In the genomic region with DNA sequence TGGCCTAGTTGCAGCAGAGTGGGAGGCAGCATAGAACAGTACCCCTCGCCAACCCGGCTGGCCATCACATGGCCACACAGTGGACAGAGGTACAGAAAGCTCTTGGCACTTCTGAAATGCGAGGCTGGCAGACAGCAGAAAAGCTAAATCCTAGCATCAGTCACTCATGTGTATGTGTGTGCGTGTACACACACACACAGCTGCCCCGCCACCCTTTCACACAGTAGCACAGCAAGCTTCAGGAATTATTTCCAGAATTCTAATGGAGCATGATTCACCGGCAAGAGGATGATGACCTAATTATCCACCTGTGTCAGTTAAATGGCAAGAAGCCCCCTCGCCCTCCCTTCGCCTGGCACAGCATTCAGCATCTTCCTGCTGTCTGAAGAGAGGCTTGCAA, we compare ENCODE assay signal across 21 cellular contexts.
"Had no signal": no experiment of that assay in that cellular context is flagged by ENCODE, and none has a peak within 500 bp of the region (broad histone marks: within the 10 kb centered on the region; RNA-seq: fewer than 3 reads in every experiment).

No MANE protein-coding gene starts in this region.

- ATAC-seq: activated CD4-positive, alpha-beta T cell treated with anti-CD3 and anti-CD28 coated beads for 36 hours; activated CD8-positive, alpha-beta memory T cell treated with anti-CD3 and anti-CD28 coated beads, Interleukin-2, amount 10 ng/mL, durations not matched to agents 7 days and 5 days; activated T-helper 17 cell treated with anti-CD3 and anti-CD28 coated beads, Interleukin-2, amount 50 U/mL, for 72 hours; body of pancreas; right lobe of liver; stimulated activated memory B cell treated with anti-CD40 and anti-IgM and Interleukin-4, amounts not matched to agents 10 μg/mL and 1 μg/mL and 100 μg/mL, for 72 hours; WTC11 had no signal

- H3K27me3 ChIP-seq: body of pancreas, colonic mucosa, neural progenitor cell, right lobe of liver had no signal

- H3K4me1 ChIP-seq: colonic mucosa, left ventricle myocardium inferior, prostate gland had no signal

- H3K36me3 ChIP-seq: colonic mucosa, left ventricle myocardium inferior, neural progenitor cell, prostate gland, right lobe of liver had no signal

- H3K27ac ChIP-seq: body of pancreas, colonic mucosa, left ventricle myocardium inferior, neural progenitor cell, prostate gland, right lobe of liver had no signal

- DNase-seq: activated CD4-positive, alpha-beta memory T cell treated with anti-CD3 and anti-CD28 coated beads, Interleukin-2, amount 10 ng/mL, durations not matched to agents 7 days and 5 days; activated CD4-positive, alpha-beta T cell treated with anti-CD3 and anti-CD28 coated beads for 36 hours; activated CD8-positive, alpha-beta memory T cell treated with anti-CD3 and anti-CD28 coated beads, Interleukin-2, amount 10 ng/mL, durations not matched to agents 7 days and 5 days; activated naive CD4-positive, alpha-beta T cell treated with anti-CD3 and anti-CD28 coated beads for 36 hours; body of pancreas; central memory CD4-positive, alpha-beta T cell; colonic mucosa; head of caudate nucleus; left ventricle myocardium inferior; mammary epithelial cell; naive B cell; stimulated activated CD4-positive, alpha-beta T cell treated with anti-CD3 and anti-CD28 coated beads, Interleukin-4, amount 100 ng/mL, for 4 hours had no signal

- H3K4me3 ChIP-seq: body of pancreas, colonic mucosa, left ventricle myocardium inferior, neural progenitor cell, prostate gland, right lobe of liver, smooth muscle cell had no signal

- FAIRE-seq: frontal cortex, keratinocyte had no signal

- H3K9me3 ChIP-seq: colonic mucosa, prostate gland had no signal
